In genomic region chr2:54528311-54528945, GRCh38 we compare ENCODE assay signal across 21 cellular contexts.
A peak's percentile ranks its signal among the peaks of the same experiment; 100 is the strongest.
DNase-seq lines count a peak whose midpoint lies in the region; ATAC-seq and TF ChIP-seq lines count a peak whose summit lies in the region.
"Had no signal": no experiment of that assay in that cellular context is flagged by ENCODE, and none has a peak within 500 bp of the region (broad histone marks: within the 10 kb centered on the region; RNA-seq: fewer than 3 reads in every experiment).

No MANE protein-coding gene starts in this region.

- TF ChIP-seq CTCF in left ventricle myocardium inferior (IDR thresholded peaks at IDR 0.05; ENCODE audit: borderline replicate concordance) (no peak), right atrium auricular region (IDR thresholded peaks at IDR 0.05) (no peak), hepatocyte (IDR thresholded peaks at IDR 0.05; ENCODE audit: poor library complexity) (no peak), GM23338 (conservative IDR thresholded peaks at IDR 0.05; ENCODE audit: low read depth in 2 of 2) (no peak), vagina (IDR thresholded peaks at IDR 0.05) (no peak), right lobe of liver (IDR thresholded peaks at IDR 0.05) (no peak)

- H3K4me2 ChIP-seq in hepatocyte (no peak overlapping the region), GM23338 (no peak overlapping the region)

- H3K9me3 Mint-ChIP-seq in GM23338: no peaks in the 10 kb centered on the region
- H3K9me3 Mint-ChIP-seq: activated naive CD4-positive, alpha-beta T cell treated with anti-CD3 and anti-CD28 coated beads, Interleukin-2, amount 10 ng/mL, durations not matched to agents 7 days and 5 days had no signal

- H2AFZ ChIP-seq in hepatocyte (no peak overlapping the region), GM23338 (no peak overlapping the region)

- peaks cover 21% of the 10 kb centered on the region for H3K36me3 Mint-ChIP-seq in GM23338 (ENCODE audit: low read depth)
- H3K36me3 Mint-ChIP-seq: activated naive CD4-positive, alpha-beta T cell treated with anti-CD3 and anti-CD28 coated beads, Interleukin-2, amount 10 ng/mL, durations not matched to agents 7 days and 5 days had no signal

- H3K9me2 ChIP-seq in hepatocyte (replicated peaks; ENCODE audit: insufficient read depth): no peaks in the 10 kb centered on the region
- no peaks in the 10 kb centered on the region; the same call in 1 of the 2 replicates for H3K9me2 ChIP-seq in GM23338 (ENCODE audit: insufficient read depth)

- WGBS in hepatocyte (ENCODE audit: low lambda C conversion rate, missing lambda C conversion rate): 50% methylated on average over 1 of the region's 1 CpG
- 91% methylated on average over 1 of the region's 1 CpG for WGBS in right lobe of liver (ENCODE audit: insufficient coverage, low coverage, low lambda C conversion rate, missing lambda C conversion rate)

- H4K20me1 ChIP-seq in hepatocyte (ENCODE audit: insufficient read depth, poor library complexity, severe bottlenecking) (peaks cover 6% of the 10 kb centered on the region), GM23338 (replicated peaks; ENCODE audit: insufficient read depth) (no peaks in the 10 kb centered on the region; the same call in 1 of the 2 replicates)

- H3K36me3 ChIP-seq in left ventricle myocardium inferior (peaks cover 69% of the 10 kb centered on the region), right atrium auricular region (peaks cover 62% of the 10 kb centered on the region), hepatocyte (replicated peaks; ENCODE audit: insufficient read depth, low read depth) (no peaks in the 10 kb centered on the region), GM23338 (ENCODE audit: insufficient read depth) (no peaks in the 10 kb centered on the region), vagina (peaks cover 0 to 6% of the 10 kb centered on the region in 2 donors), right lobe of liver (no peaks in the 10 kb centered on the region)
- H3K36me3 ChIP-seq: breast epithelium had no signal

- H3K4me3 ChIP-seq in left ventricle myocardium inferior: no peak overlapping the region
- no peak overlapping the region for H3K4me3 ChIP-seq in right atrium auricular region
- no peak overlapping the region for H3K4me3 ChIP-seq in hepatocyte
- H3K4me3 ChIP-seq in GM23338: no peak overlapping the region
- no peak overlapping the region for H3K4me3 ChIP-seq in vagina
- no peak overlapping the region for H3K4me3 ChIP-seq in right lobe of liver
- H3K4me3 ChIP-seq: breast epithelium, left lung, SJSA1 had no signal

- no peaks in the 10 kb centered on the region for H3F3A ChIP-seq in GM23338 (replicated peaks; ENCODE audit: low read depth)

- TF ChIP-seq POLR2A in vagina (IDR thresholded peaks at IDR 0.05) (no peak), right lobe of liver (IDR thresholded peaks at IDR 0.05) (no peak)

- H3K9me3 ChIP-seq in left ventricle myocardium inferior (replicated peaks): no peaks in the 10 kb centered on the region
- no peaks in the 10 kb centered on the region for H3K9me3 ChIP-seq in right atrium auricular region
- no peaks in the 10 kb centered on the region for H3K9me3 ChIP-seq in hepatocyte (ENCODE audit: low read depth)
- no peaks in the 10 kb centered on the region for H3K9me3 ChIP-seq in vagina
- H3K9me3 ChIP-seq in right lobe of liver: no peaks in the 10 kb centered on the region
- H3K9me3 ChIP-seq: breast epithelium, left lung, SJSA1 had no signal

- H3K27ac ChIP-seq in left ventricle myocardium inferior (replicated peaks): peak overlapping the region; percentile 83
- H3K27ac ChIP-seq in right atrium auricular region: peak overlapping the region in 1 of 2 donors; percentile 8
- H3K27ac ChIP-seq in hepatocyte: peak overlapping the region; percentile 9
- no peak overlapping the region for H3K27ac ChIP-seq in GM23338 (ENCODE audit: low read depth)
- H3K27ac ChIP-seq in vagina: no peak overlapping the region
- H3K27ac ChIP-seq in right lobe of liver: no peak overlapping the region
- H3K27ac ChIP-seq: left lung, SJSA1 had no signal

- H3K79me2 ChIP-seq in hepatocyte (peaks cover 81% of the 10 kb centered on the region), GM23338 (replicated peaks; ENCODE audit: insufficient read depth) (peaks cover 5% of the 10 kb centered on the region; the same call in 1 of the 2 replicates)

- in situ Hi-C loops in SK-MEL-5 (cut with HindIII; ENCODE audit: low pct_unique_long_range_greater_than_20kb, low sequenced_read_pairs): no loop called here

- H3K27ac Mint-ChIP-seq in GM23338: no peak overlapping the region
- H3K27ac Mint-ChIP-seq: activated CD4-positive, alpha-beta T cell treated with anti-CD3 and anti-CD28 coated beads for 36 hours; activated naive CD4-positive, alpha-beta T cell treated with anti-CD3 and anti-CD28 coated beads, Interleukin-2, amount 10 ng/mL, durations not matched to agents 7 days and 5 days had no signal

- ATAC-seq in GM23338: no peak
- no peak for ATAC-seq in right lobe of liver
- no peak for ATAC-seq in GM18870 (IDR thresholded peaks at IDR 0.05; ENCODE audit: unreplicated experiment)
- ATAC-seq: activated CD4-positive, alpha-beta T cell treated with anti-CD3 and anti-CD28 coated beads for 36 hours; left lung; stimulated activated naive CD8-positive, alpha-beta T cell treated with anti-CD3 and anti-CD28 coated beads, Interleukin-15, Interleukin-2, amounts not matched to agents 100 U/mL and 50 U/mL, for 24 hours had no signal

- DNase-seq in left ventricle myocardium inferior: no peak
- DNase-seq in right atrium auricular region (ENCODE audit: low spot score): no peak
- peak; percentile 48 for DNase-seq in SK-MEL-5 (ENCODE audit: low read depth, low spot score)
- no peak for DNase-seq in hepatocyte (ENCODE audit: low spot score)
- DNase-seq in GM23338 (ENCODE audit: low spot score): no peak
- DNase-seq in vagina (ENCODE audit: extremely low spot score in 2 of 2): no peak
- no peak for DNase-seq in right lobe of liver
- DNase-seq: activated CD4-positive, alpha-beta T cell treated with anti-CD3 and anti-CD28 coated beads for 36 hours; activated naive CD4-positive, alpha-beta T cell treated with anti-CD3 and anti-CD28 coated beads, Interleukin-2, amount 10 ng/mL, durations not matched to agents 7 days and 5 days; effector CD4-positive, alpha-beta T cell; HCEC 1CT; left lung; NCI-H1694; NCI-H524 treated with DMSO at 0.1 percent for 48 hours; OCI-M1; stimulated activated CD4-positive, alpha-beta T cell treated with anti-CD3 and anti-CD28 coated beads, Interleukin-12 subunit alpha, Interleukin-12 subunit beta, amount 100 ng/mL, for 4 hours; stimulated activated naive CD8-positive, alpha-beta T cell treated with anti-CD3 and anti-CD28 coated beads, Interleukin-15, Interleukin-2, amounts not matched to agents 100 U/mL and 50 U/mL, for 24 hours; T1000 had no signal

- no peaks in the 10 kb centered on the region for H3K27me3 Mint-ChIP-seq in GM23338 (ENCODE audit: insufficient read depth, low read depth, poor library complexity)
- H3K27me3 Mint-ChIP-seq: activated CD4-positive, alpha-beta T cell treated with anti-CD3 and anti-CD28 coated beads for 36 hours; activated naive CD4-positive, alpha-beta T cell treated with anti-CD3 and anti-CD28 coated beads, Interleukin-2, amount 10 ng/mL, durations not matched to agents 7 days and 5 days had no signal

- intact Hi-C loops in left ventricle myocardium inferior (cut with micrococcal nuclease) (loop anchor here (10.0 kb wide), 2 partner anchors 106 to 176 kb away; no protein-coding TSS in a partner anchor), vagina (cut with DNase I) (loop anchor here (10.0 kb wide), 1 partner anchor 176 kb away; no protein-coding TSS in a partner anchor), right lobe of liver (cut with DNase I) (no loop called here)

- no peaks in the 10 kb centered on the region for H3K27me3 ChIP-seq in left ventricle myocardium inferior (ENCODE audit: low read depth)
- H3K27me3 ChIP-seq in right atrium auricular region: no peaks in the 10 kb centered on the region
- H3K27me3 ChIP-seq in hepatocyte: no peaks in the 10 kb centered on the region
- H3K27me3 ChIP-seq in GM23338 (ENCODE audit: insufficient read depth): no peaks in the 10 kb centered on the region
- H3K27me3 ChIP-seq in vagina: no peaks in the 10 kb centered on the region
- no peaks in the 10 kb centered on the region for H3K27me3 ChIP-seq in right lobe of liver
- H3K27me3 ChIP-seq: breast epithelium, left lung, SJSA1 had no signal

- H3K4me1 ChIP-seq in left ventricle myocardium inferior (peaks cover 97% of the 10 kb centered on the region), right atrium auricular region (peaks cover 0 to 81% of the 10 kb centered on the region in 2 donors), hepatocyte (ENCODE audit: insufficient read depth) (peaks cover 19% of the 10 kb centered on the region), GM23338 (ENCODE audit: insufficient read depth) (peaks cover 9% of the 10 kb centered on the region), vagina (peaks cover 52% of the 10 kb centered on the region), right lobe of liver (peaks cover 0 to 10% (median 4%) of the 10 kb centered on the region in 4 donors)
- H3K4me1 ChIP-seq: breast epithelium had no signal

- no peak overlapping the region for H3K4me3 Mint-ChIP-seq in GM23338
- H3K4me3 Mint-ChIP-seq: activated CD4-positive, alpha-beta T cell treated with anti-CD3 and anti-CD28 coated beads for 36 hours; activated naive CD4-positive, alpha-beta T cell treated with anti-CD3 and anti-CD28 coated beads, Interleukin-2, amount 10 ng/mL, durations not matched to agents 7 days and 5 days had no signal

- H3K4me1 Mint-ChIP-seq in GM23338: peaks cover 9% of the 10 kb centered on the region

TF ChIP-seq in GM23338, 12 proteins besides CTCF, POLR2A, EP300 and RAD21 (continues in another document):
- TF ChIP-seq ZNF114 (CRISPR knock-in tag; IDR thresholded peaks at IDR 0.05): no peak
- no peak for TF ChIP-seq ETS1 (IDR thresholded peaks at IDR 0.05)

Comparison
In these comparisons a context has a peak if more than half of its experiments do, and no peak if none do; other contexts are left out.
1. H3K27ac ChIP-seq: peak in left ventricle myocardium inferior (single experiment) and hepatocyte (single experiment); none in GM23338 (single experiment), vagina (single experiment) and right lobe of liver (0 of 3).
2. intact Hi-C loops: an anchor here in left ventricle myocardium inferior (10.0 kb wide) and vagina (10.0 kb wide); none called in right lobe of liver.